11 cellular contexts compared by ENCODE assay signal in the genomic region with DNA sequence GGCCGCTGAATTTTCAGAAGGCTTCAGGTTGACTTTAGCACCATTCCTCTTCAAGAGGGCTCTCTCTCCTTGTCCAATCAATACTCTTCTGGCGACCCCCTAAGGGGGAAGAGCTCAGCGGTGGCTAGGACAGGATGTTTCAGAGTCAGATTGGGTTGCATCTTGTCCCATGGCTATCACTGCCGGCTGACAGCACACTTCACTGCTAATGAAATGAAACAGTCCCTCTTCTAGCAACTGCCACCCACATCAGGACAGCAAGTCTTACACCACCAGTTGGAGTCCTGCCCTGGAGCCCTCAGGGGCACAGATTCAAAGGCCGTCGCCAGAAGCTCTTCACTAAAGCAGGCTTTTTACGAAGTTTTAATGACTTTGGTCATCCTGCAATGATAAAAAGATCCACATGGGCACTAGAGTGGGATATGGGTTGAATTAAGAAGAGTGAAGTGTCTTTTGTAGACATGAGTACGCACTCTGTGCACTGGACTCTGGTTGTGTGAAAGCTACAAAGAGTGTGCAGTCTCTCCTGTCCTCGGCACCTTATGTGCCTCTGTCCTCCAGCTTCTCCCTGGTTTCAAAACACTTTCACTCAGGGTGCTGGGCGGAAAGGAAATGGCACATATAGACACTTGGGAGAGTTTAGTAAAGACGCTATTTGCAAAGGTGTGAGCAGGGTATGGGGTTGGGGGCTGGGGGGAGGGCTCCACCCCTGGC.
A peak's percentile ranks its signal among the peaks of the same experiment; 100 is the strongest.
DNase-seq lines count a peak whose midpoint lies in the region; TF ChIP-seq lines count a peak whose summit lies in the region.
"Had no signal": no experiment of that assay in that cellular context is flagged by ENCODE, and none has a peak within 500 bp of the region (broad histone marks: within the 10 kb centered on the region; RNA-seq: fewer than 3 reads in every experiment).

No MANE protein-coding gene starts in this region.

- no peak for TF ChIP-seq CTCF in coronary artery (IDR thresholded peaks at IDR 0.05)

- H3K27me3 ChIP-seq in layer of hippocampus (ENCODE audit: control insufficient read depth, insufficient read depth, low read length) = no peaks in the 10 kb centered on the region

- H3K27ac ChIP-seq in coronary artery (no peak overlapping the region), layer of hippocampus (ENCODE audit: low read depth, low read length) (peak overlapping the region; percentile 100)

- no peak overlapping the region for H3K4me3 ChIP-seq in coronary artery
- H3K4me3 ChIP-seq: K562 had no signal

- peak; percentile 81 for DNase-seq in M059J (ENCODE audit: low read depth)
- DNase-seq in coronary artery (ENCODE audit: low spot score) = peak; percentile 31
- peak; percentile 91 for DNase-seq in superior temporal gyrus (ENCODE audit: extremely low spot score)
- no peak for DNase-seq in stimulated activated CD4-positive, alpha-beta T cell treated with anti-CD3 and anti-CD28 coated beads, Interleukin-4, amount 100 ng/mL, for 24 hours
- no peak for DNase-seq in G401 (ENCODE audit: low spot score)
- DNase-seq in stimulated activated CD4-positive, alpha-beta T cell treated with anti-CD3 and anti-CD28 coated beads, Interleukin-12 subunit alpha, Interleukin-12 subunit beta, amount 100 ng/mL, for 4 hours = no peak
- DNase-seq in stimulated activated CD4-positive, alpha-beta T cell treated with anti-CD3 and anti-CD28 coated beads, Interleukin-1b, Interleukin-23, amount 100 ng/mL, for 48 hours = no peak
- DNase-seq: activated CD4-positive, alpha-beta T cell treated with anti-CD3 and anti-CD28 coated beads for 4 hours; glutamatergic neuron had no signal

- in situ Hi-C loops in G401 (cut with HindIII; ENCODE audit: low sequenced_read_pairs) = no loop called here

Comparison
In these comparisons a context has a peak if more than half of its experiments do, and no peak if none do; other contexts are left out.
1. DNase-seq: peak in M059J (single experiment), coronary artery (single experiment) and superior temporal gyrus (single experiment); none in stimulated activated CD4-positive, alpha-beta T cell treated with anti-CD3 and anti-CD28 coated beads, Interleukin-4, amount 100 ng/mL, for 24 hours (single experiment), G401 (single experiment), stimulated activated CD4-positive, alpha-beta T cell treated with anti-CD3 and anti-CD28 coated beads, Interleukin-12 subunit alpha, Interleukin-12 subunit beta, amount 100 ng/mL, for 4 hours (single experiment) and stimulated activated CD4-positive, alpha-beta T cell treated with anti-CD3 and anti-CD28 coated beads, Interleukin-1b, Interleukin-23, amount 100 ng/mL, for 48 hours (single experiment).